ENCODE assay signal across 34 cellular contexts in the genomic region with DNA sequence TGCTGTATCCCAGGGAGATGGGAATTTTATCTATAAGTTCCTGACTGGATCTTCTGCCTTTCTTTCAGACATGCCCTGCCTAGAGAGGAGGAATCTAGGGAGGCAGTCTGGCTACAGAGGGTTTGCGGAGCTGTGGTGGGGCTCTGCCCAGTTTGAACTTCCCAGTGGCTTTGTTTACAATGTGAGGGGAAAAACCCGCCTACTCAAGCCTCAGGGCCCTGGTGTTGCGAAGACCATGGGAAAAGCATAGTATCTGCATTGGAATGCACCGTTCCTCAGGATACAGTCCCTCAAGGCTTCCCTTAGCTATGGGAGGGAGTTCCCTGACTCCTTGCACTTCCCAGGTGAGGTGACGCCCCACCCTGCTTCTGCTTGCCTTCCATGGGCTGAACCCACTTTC.
"Had no signal": no experiment of that assay in that cellular context is flagged by ENCODE, and none has a peak within 500 bp of the region (broad histone marks: within the 10 kb centered on the region; RNA-seq: fewer than 3 reads in every experiment).

No MANE protein-coding gene starts in this region.

- H3K27ac Mint-ChIP-seq: activated CD4-positive, alpha-beta memory T cell treated with anti-CD3 and anti-CD28 coated beads, Interleukin-2, amount 10 ng/mL, durations not matched to agents 7 days and 5 days; activated CD4-positive, alpha-beta T cell treated with anti-CD3 and anti-CD28 coated beads, Interleukin-2, amount 10 ng/mL, durations not matched to agents 7 days and 5 days; activated naive CD4-positive, alpha-beta T cell treated with anti-CD3 and anti-CD28 coated beads, Interleukin-2, amount 10 ng/mL, durations not matched to agents 7 days and 5 days; activated naive CD8-positive, alpha-beta T cell treated with anti-CD3 and anti-CD28 coated beads, Interleukin-2, amount 10 ng/mL, durations not matched to agents 7 days and 5 days; activated T-cell treated with anti-CD3 and anti-CD28 coated beads, Interleukin-2, amount 50 U/mL, for 24 hours; effector memory CD8-positive, alpha-beta T cell; mesothelial cell of epicardium; naive B cell; nephron progenitor cell; T-helper 1 cell treated with Interleukin-12 subunit alpha and Interleukin-12 subunit beta and Interleukin-4 antibody, amounts not matched to agents 30 μg/mL and 1 μg/mL, for 36 hours had no signal

- H3K27ac ChIP-seq: ascending aorta, cardiac muscle cell, colonic mucosa, gastroesophageal sphincter, hepatocyte, ovary, suprapubic skin, tibial artery, WERI-Rb-1 had no signal

- H3K9me3 Mint-ChIP-seq: activated CD4-positive, alpha-beta memory T cell treated with anti-CD3 and anti-CD28 coated beads, Interleukin-2, amount 10 ng/mL, durations not matched to agents 7 days and 5 days; activated CD4-positive, alpha-beta T cell treated with anti-CD3 and anti-CD28 coated beads, Interleukin-2, amount 10 ng/mL, durations not matched to agents 7 days and 5 days; activated naive CD4-positive, alpha-beta T cell treated with anti-CD3 and anti-CD28 coated beads, Interleukin-2, amount 10 ng/mL, durations not matched to agents 7 days and 5 days had no signal

- H3K79me2 ChIP-seq: hepatocyte had no signal

- H2AFZ ChIP-seq: hepatocyte had no signal

- H3K27me3 Mint-ChIP-seq: progenitor cell of endocrine pancreas had no signal

- FAIRE-seq: endothelial cell of umbilical vein, kidney, small intestine had no signal

- H3K36me3 Mint-ChIP-seq: activated naive CD4-positive, alpha-beta T cell treated with anti-CD3 and anti-CD28 coated beads, Interleukin-2, amount 10 ng/mL, durations not matched to agents 7 days and 5 days; activated naive CD8-positive, alpha-beta T cell treated with anti-CD3 and anti-CD28 coated beads, Interleukin-2, amount 10 ng/mL, durations not matched to agents 7 days and 5 days; mesothelial cell of epicardium; naive B cell had no signal

- H3K4me3 Mint-ChIP-seq: activated CD4-positive, alpha-beta memory T cell treated with anti-CD3 and anti-CD28 coated beads, Interleukin-2, amount 10 ng/mL, durations not matched to agents 7 days and 5 days; activated CD4-positive, alpha-beta T cell treated with anti-CD3 and anti-CD28 coated beads, Interleukin-2, amount 10 ng/mL, durations not matched to agents 7 days and 5 days; activated naive CD4-positive, alpha-beta T cell treated with anti-CD3 and anti-CD28 coated beads, Interleukin-2, amount 10 ng/mL, durations not matched to agents 7 days and 5 days; activated naive CD8-positive, alpha-beta T cell treated with anti-CD3 and anti-CD28 coated beads, Interleukin-2, amount 10 ng/mL, durations not matched to agents 7 days and 5 days; activated T-cell treated with anti-CD3 and anti-CD28 coated beads, Interleukin-2, amount 50 U/mL, for 24 hours; brain; effector memory CD8-positive, alpha-beta T cell; mesothelial cell of epicardium; naive B cell; nephron progenitor cell; T-helper 1 cell treated with Interleukin-12 subunit alpha and Interleukin-12 subunit beta and Interleukin-4 antibody, amounts not matched to agents 30 μg/mL and 1 μg/mL, for 36 hours had no signal

- H3K9me3 ChIP-seq: ascending aorta, colonic mucosa, ovary, suprapubic skin, tibial artery had no signal

- H3K4me3 ChIP-seq: ascending aorta, cardiac muscle cell, colonic mucosa, gastroesophageal sphincter, hepatocyte, ovary, suprapubic skin, tibial artery had no signal

- H3K4me1 ChIP-seq: colonic mucosa, suprapubic skin, tibial artery had no signal

- H3K4me2 ChIP-seq: hepatocyte had no signal

- H3K27me3 ChIP-seq: ascending aorta, cardiac muscle cell, colonic mucosa, gastroesophageal sphincter, hepatocyte, ovary, suprapubic skin, tibial artery had no signal

- H3K36me3 ChIP-seq: ascending aorta, cardiac muscle cell, colonic mucosa, gastroesophageal sphincter, ovary, suprapubic skin, tibial artery, WERI-Rb-1 had no signal

- ATAC-seq: effector memory CD8-positive, alpha-beta T cell; gastroesophageal sphincter; left colon; sciatic nerve had no signal

- DNase-seq: activated CD4-positive, alpha-beta memory T cell treated with anti-CD3 and anti-CD28 coated beads, Interleukin-2, amount 10 ng/mL, durations not matched to agents 7 days and 5 days; activated CD4-positive, alpha-beta T cell treated with anti-CD3 and anti-CD28 coated beads, Interleukin-2, amount 10 ng/mL, durations not matched to agents 7 days and 5 days; activated CD4-positive, CD25-positive, alpha-beta regulatory T cell treated with anti-CD3 and anti-CD28 coated beads, Interleukin-2, amount 50 U/mL, for 72 hours; activated CD8-positive, alpha-beta memory T cell treated with anti-CD3 and anti-CD28 coated beads, Interleukin-2, amount 50 U/mL, for 48 hours; activated gamma-delta T cell; activated naive CD4-positive, alpha-beta T cell treated with anti-CD3 and anti-CD28 coated beads, Interleukin-2, amount 10 ng/mL, durations not matched to agents 7 days and 5 days; activated naive CD8-positive, alpha-beta T cell treated with anti-CD3 and anti-CD28 coated beads, Interleukin-2, amount 10 ng/mL, durations not matched to agents 7 days and 5 days; activated T-cell treated with anti-CD3 and anti-CD28 coated beads, Interleukin-2, amount 50 U/mL, for 24 hours; cerebellar nuclear complex; colonic mucosa; effector memory CD8-positive, alpha-beta T cell; kidney; left colon; mammary epithelial cell; naive B cell; nephron progenitor cell; ovary; small intestine; stimulated activated CD4-positive, alpha-beta T cell treated with anti-CD3 and anti-CD28 coated beads, Interleukin-1b, Interleukin-23, amount 100 ng/mL, for 48 hours; stimulated activated naive CD4-positive, alpha-beta T cell; T1000; tibial artery; WERI-Rb-1 had no signal
